13 cellular contexts compared by ENCODE assay signal in genomic region chr13:100108913-100109507, GRCh38.
A peak's percentile ranks its signal among the peaks of the same experiment; 100 is the strongest.
DNase-seq lines count a peak whose midpoint lies in the region; ATAC-seq and TF ChIP-seq lines count a peak whose summit lies in the region.
"Had no signal": no experiment of that assay in that cellular context is flagged by ENCODE, and none has a peak within 500 bp of the region (broad histone marks: within the 10 kb centered on the region; RNA-seq: fewer than 3 reads in every experiment).

No MANE protein-coding gene starts in this region.

- ATAC-seq in GM18505 (IDR thresholded peaks at IDR 0.05; ENCODE audit: unreplicated experiment): peak; percentile 63
- peak; percentile 62 for ATAC-seq in GM21390 (IDR thresholded peaks at IDR 0.05; ENCODE audit: unreplicated experiment)
- ATAC-seq in HG03108 (IDR thresholded peaks at IDR 0.05; ENCODE audit: unreplicated experiment): peak; percentile 65
- ATAC-seq in HG03175 (IDR thresholded peaks at IDR 0.05; ENCODE audit: unreplicated experiment): no peak

- no peak for DNase-seq in epithelial cell of prostate (ENCODE audit: low read depth, low spot score)
- no peak for DNase-seq in iPS-NIHi11 (ENCODE audit: low spot score)
- DNase-seq in effector CD4-positive, alpha-beta T cell: no peak
- no peak for DNase-seq in NCI-H510A (lab: John Stamatoyannopoulos, UW)
- DNase-seq: dermis blood vessel endothelial cell, glutamatergic neuron, NCI-H187, T-helper 2 cell had no signal

- peak overlapping the region; percentile 1 for H3K27ac ChIP-seq in epithelial cell of prostate
- H3K27ac ChIP-seq: BLaER1 treated with 17β-estradiol and CSF1 and Interleukin-3, amounts not matched to agents 10 nM and 100 nM had no signal

- TF ChIP-seq POLR2A in GM18505 (IDR thresholded peaks at IDR 0.05; ENCODE audit: borderline replicate concordance, extremely low read depth, insufficient read depth, insufficient read length): no peak
